ENCODE assay signal across 18 cellular contexts in the genomic region with DNA sequence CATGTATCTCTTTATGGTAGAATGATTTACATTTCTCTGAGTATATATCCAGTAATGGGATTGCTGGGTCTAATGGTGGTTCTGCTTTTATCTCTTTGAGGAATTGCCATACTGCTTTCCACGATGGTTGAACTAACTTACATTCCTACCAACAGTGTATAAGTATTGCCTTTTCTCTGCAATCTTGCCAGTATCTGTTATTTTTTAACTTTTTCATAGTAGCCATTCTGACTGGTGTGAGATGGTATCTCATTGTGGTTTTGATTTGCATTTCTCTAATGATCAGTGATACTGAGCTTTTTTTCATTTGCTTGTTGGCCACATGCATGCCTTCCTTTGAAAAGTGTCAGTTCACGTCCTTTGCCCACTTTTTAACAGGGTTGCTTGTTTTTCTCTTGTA.
"Had no signal": no experiment of that assay in that cellular context is flagged by ENCODE, and none has a peak within 500 bp of the region (broad histone marks: within the 10 kb centered on the region; RNA-seq: fewer than 3 reads in every experiment).

No MANE protein-coding gene starts in this region.

- DNase-seq: activated CD4-positive, alpha-beta memory T cell treated with anti-CD3 and anti-CD28 coated beads for 36 hours; activated CD4-positive, alpha-beta T cell treated with anti-CD3 and anti-CD28 coated beads, Interleukin-2, amount 10 ng/mL, durations not matched to agents 7 days and 5 days; activated CD4-positive, CD25-positive, alpha-beta regulatory T cell; activated CD8-positive, alpha-beta memory T cell treated with anti-CD3 and anti-CD28 coated beads for 24 hours; activated T-cell treated with anti-CD3 and anti-CD28 coated beads, Interleukin-2, amount 50 U/mL, for 4 hours; caudate nucleus; Kasumi-1; KBM-7; NCI-H1092; NCI-H1417; NCI-H1930; NCI-H2171; NCI-H2227 treated with DMSO at 0.1 percent for 48 hours; NCI-H526; NCI-H82; SIG-M5 had no signal

- H3K27ac Mint-ChIP-seq: activated CD4-positive, alpha-beta memory T cell treated with anti-CD3 and anti-CD28 coated beads for 36 hours; activated CD4-positive, alpha-beta T cell treated with anti-CD3 and anti-CD28 coated beads, Interleukin-2, amount 10 ng/mL, durations not matched to agents 7 days and 5 days; activated naive CD4-positive, alpha-beta T cell treated with anti-CD3 and anti-CD28 coated beads, Interleukin-2, amount 50 U/mL, for 72 hours had no signal

- ATAC-seq: activated naive CD4-positive, alpha-beta T cell treated with anti-CD3 and anti-CD28 coated beads, Interleukin-2, amount 50 U/mL, for 72 hours; activated T-cell treated with anti-CD3 and anti-CD28 coated beads, Interleukin-2, amount 50 U/mL, for 4 hours had no signal

- H3K27ac ChIP-seq: VCaP had no signal

- H3K4me3 Mint-ChIP-seq: activated CD4-positive, alpha-beta memory T cell treated with anti-CD3 and anti-CD28 coated beads for 36 hours; activated CD4-positive, alpha-beta T cell treated with anti-CD3 and anti-CD28 coated beads, Interleukin-2, amount 10 ng/mL, durations not matched to agents 7 days and 5 days; activated T-cell treated with anti-CD3 and anti-CD28 coated beads, Interleukin-2, amount 50 U/mL, for 4 hours had no signal

- H3K27me3 Mint-ChIP-seq: activated CD4-positive, alpha-beta memory T cell treated with anti-CD3 and anti-CD28 coated beads for 36 hours; activated CD4-positive, alpha-beta T cell treated with anti-CD3 and anti-CD28 coated beads, Interleukin-2, amount 10 ng/mL, durations not matched to agents 7 days and 5 days had no signal
